In genomic region chr22:40249286-40249685, GRCh38 we compare ENCODE assay signal across 16 cellular contexts.
"Had no signal": no experiment of that assay in that cellular context is flagged by ENCODE, and none has a peak within 500 bp of the region (broad histone marks: within the 10 kb centered on the region; RNA-seq: fewer than 3 reads in every experiment).

No MANE protein-coding gene starts in this region.

- H3K36me3 ChIP-seq: adrenal gland had no signal

- FAIRE-seq: endothelial cell of umbilical vein, keratinocyte, TTC549 had no signal

- H3K9me3 Mint-ChIP-seq: memory B cell, nephron had no signal

- H3K27me3 Mint-ChIP-seq: memory B cell had no signal

- H3K4me3 ChIP-seq: adrenal gland, colonic mucosa, heart right ventricle, left ventricle myocardium inferior, upper lobe of right lung had no signal

- H3K27ac ChIP-seq: adrenal gland, colonic mucosa, foreskin keratinocyte, heart right ventricle, left ventricle myocardium inferior, upper lobe of right lung had no signal

- H3K27me3 ChIP-seq: adrenal gland, colonic mucosa, foreskin keratinocyte, heart right ventricle, upper lobe of right lung had no signal

- H3K9me3 ChIP-seq: adrenal gland, colonic mucosa, heart right ventricle, left ventricle myocardium inferior, upper lobe of right lung had no signal

- H3K27ac Mint-ChIP-seq: nephron had no signal

- H3K4me3 Mint-ChIP-seq: memory B cell, nephron had no signal

- ATAC-seq: activated CD4-positive, CD25-positive, alpha-beta regulatory T cell treated with anti-CD3 and anti-CD28 coated beads, Interleukin-2, amount 50 U/mL, for 24 hours; foreskin keratinocyte; heart right ventricle; upper lobe of right lung had no signal

- DNase-seq: activated T-cell treated with anti-CD3 and anti-CD28 coated beads, Interleukin-2, amount 50 U/mL, for 1 hour; adrenal gland; caudate nucleus; colonic mucosa; foreskin keratinocyte; heart right ventricle; left ventricle myocardium inferior; stimulated activated CD4-positive, alpha-beta T cell treated with anti-CD3 and anti-CD28 coated beads, Interleukin-2, amount 100 ng/mL, for 48 hours; stimulated activated naive CD4-positive, alpha-beta T cell treated with Interleukin-2 at 50 U/mL for 16 hours; upper lobe of right lung had no signal

- H3K4me1 ChIP-seq: colonic mucosa, foreskin keratinocyte had no signal
